In genomic region chr7:124747072-124747471, GRCh38 we compare ENCODE assay signal across 27 cellular contexts. TPM values are rescaled to one million over a fixed set of nuclear protein-coding genes. Genes with fewer than 3 reads are reported as not detected.
"Had no signal": no experiment of that assay in that cellular context is flagged by ENCODE, and none has a peak within 500 bp of the region (broad histone marks: within the 10 kb centered on the region; RNA-seq: fewer than 3 reads in every experiment).

No MANE protein-coding gene starts in this region.

- H3K4me2 ChIP-seq: neural progenitor cell had no signal

- H3K9me3 Mint-ChIP-seq: naive thymus-derived CD8-positive, alpha-beta T cell; nephron; neural progenitor cell; stimulated activated naive CD8-positive, alpha-beta T cell treated with anti-CD3 and anti-CD28 coated beads, Interleukin-15, Interleukin-2, amounts not matched to agents 100 ng/mL and 50 ng/mL, for 24 hours had no signal

- ATAC-seq: left colon; left lung; lower lobe of right lung; naive thymus-derived CD8-positive, alpha-beta T cell; right cardiac atrium; sciatic nerve; upper lobe of right lung had no signal

- H3K27me3 ChIP-seq: left lung, neural progenitor cell, ovary, tibial artery, upper lobe of right lung had no signal

- H2AFZ ChIP-seq: neural progenitor cell had no signal

- H3K4me1 ChIP-seq: left lung, lower lobe of right lung, neural progenitor cell, tibial artery, upper lobe of right lung had no signal

- H3K4me3 ChIP-seq: left lung, lower lobe of right lung, neural progenitor cell, ovary, skin epidermis, thoracic aorta, tibial artery, upper lobe of right lung had no signal

- H3K27me3 Mint-ChIP-seq: progenitor cell of endocrine pancreas had no signal

- H3K27ac Mint-ChIP-seq: naive thymus-derived CD8-positive, alpha-beta T cell; nephron; neural progenitor cell; progenitor cell of endocrine pancreas; stimulated activated naive CD8-positive, alpha-beta T cell treated with anti-CD3 and anti-CD28 coated beads, Interleukin-15, Interleukin-2, amounts not matched to agents 100 ng/mL and 50 ng/mL, for 24 hours had no signal

- H3K4me1 Mint-ChIP-seq: naive thymus-derived CD8-positive, alpha-beta T cell; neural progenitor cell had no signal

- H3K36me3 ChIP-seq: left lung, lower lobe of right lung, neural progenitor cell, ovary, thoracic aorta, tibial artery, upper lobe of right lung had no signal

- H3K4me3 Mint-ChIP-seq: naive thymus-derived CD8-positive, alpha-beta T cell; nephron; neural progenitor cell; stimulated activated naive CD8-positive, alpha-beta T cell treated with anti-CD3 and anti-CD28 coated beads, Interleukin-15, Interleukin-2, amounts not matched to agents 100 ng/mL and 50 ng/mL, for 24 hours had no signal

- H3K36me3 Mint-ChIP-seq: naive thymus-derived CD8-positive, alpha-beta T cell; neural progenitor cell had no signal

- FAIRE-seq: keratinocyte, urothelium cell line had no signal

- DNase-seq: kidney glomerular epithelial cell; left colon; left lung; lower lobe of right lung; mammary epithelial cell; mesenchymal stem cell; naive thymus-derived CD8-positive, alpha-beta T cell; ovary; retina; right cardiac atrium; stimulated activated CD4-positive, alpha-beta T cell treated with anti-CD3 and anti-CD28 coated beads, Interleukin-12 subunit alpha, Interleukin-12 subunit beta, amount 100 ng/mL, for 4 hours; stimulated activated CD4-positive, alpha-beta T cell treated with anti-CD3 and anti-CD28 coated beads, Interleukin-15, amount 100 ng/mL, for 24 hours; stimulated activated CD4-positive, alpha-beta T cell treated with anti-CD3 and anti-CD28 coated beads, Interleukin-2, amount 100 ng/mL, for 24 hours; stimulated activated CD4-positive, alpha-beta T cell treated with anti-CD3 and anti-CD28 coated beads, Interleukin-4, amount 100 ng/mL, for 1 hour; stimulated activated naive CD4-positive, alpha-beta T cell; tibial artery; trophoblast cell; upper lobe of right lung had no signal

- H3K9ac ChIP-seq: neural progenitor cell had no signal

- H3K9me3 ChIP-seq: left lung, lower lobe of right lung, ovary, thoracic aorta, tibial artery, upper lobe of right lung had no signal

- H3K27ac ChIP-seq: left lung, lower lobe of right lung, neural progenitor cell, ovary, skin epidermis, thoracic aorta, tibial artery, upper lobe of right lung had no signal

RNA-seq across cellular contexts. Expression of gene GPR37, which starts 18.5 kb away (rescaled TPM):
- total RNA-seq: naive thymus-derived CD8-positive, alpha-beta T cell had no signal
- polyA plus RNA-seq: naive thymus-derived CD8-positive, alpha-beta T cell had no signal
